ENCODE assay signal across 1 cellular context in the genomic region with DNA sequence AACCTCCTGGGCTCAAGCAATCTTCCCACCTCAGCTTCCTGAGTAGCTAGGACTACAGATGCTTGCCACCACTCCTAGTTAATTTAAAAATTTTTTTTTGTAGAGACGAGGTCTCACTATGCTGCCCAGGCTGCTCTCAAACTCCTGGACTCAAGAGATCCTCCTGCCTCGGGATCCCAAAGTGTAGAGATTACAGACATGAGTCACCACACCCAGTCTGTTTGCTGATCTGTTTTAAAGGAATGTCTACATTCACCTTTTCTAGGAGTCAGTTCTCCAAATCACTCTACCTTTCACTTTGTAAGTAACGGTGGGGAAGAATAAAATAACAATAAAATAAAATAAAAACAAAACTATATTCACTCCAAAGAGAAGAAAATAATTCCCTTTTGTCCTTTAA.
TF ChIP-seq lines count a peak whose summit lies in the region.

No MANE protein-coding gene starts in this region.

TF ChIP-seq in GM12878, 131 proteins besides CTCF, POLR2A, EP300 and RAD21 (continued from another document):
- TF ChIP-seq, protein P1, sequence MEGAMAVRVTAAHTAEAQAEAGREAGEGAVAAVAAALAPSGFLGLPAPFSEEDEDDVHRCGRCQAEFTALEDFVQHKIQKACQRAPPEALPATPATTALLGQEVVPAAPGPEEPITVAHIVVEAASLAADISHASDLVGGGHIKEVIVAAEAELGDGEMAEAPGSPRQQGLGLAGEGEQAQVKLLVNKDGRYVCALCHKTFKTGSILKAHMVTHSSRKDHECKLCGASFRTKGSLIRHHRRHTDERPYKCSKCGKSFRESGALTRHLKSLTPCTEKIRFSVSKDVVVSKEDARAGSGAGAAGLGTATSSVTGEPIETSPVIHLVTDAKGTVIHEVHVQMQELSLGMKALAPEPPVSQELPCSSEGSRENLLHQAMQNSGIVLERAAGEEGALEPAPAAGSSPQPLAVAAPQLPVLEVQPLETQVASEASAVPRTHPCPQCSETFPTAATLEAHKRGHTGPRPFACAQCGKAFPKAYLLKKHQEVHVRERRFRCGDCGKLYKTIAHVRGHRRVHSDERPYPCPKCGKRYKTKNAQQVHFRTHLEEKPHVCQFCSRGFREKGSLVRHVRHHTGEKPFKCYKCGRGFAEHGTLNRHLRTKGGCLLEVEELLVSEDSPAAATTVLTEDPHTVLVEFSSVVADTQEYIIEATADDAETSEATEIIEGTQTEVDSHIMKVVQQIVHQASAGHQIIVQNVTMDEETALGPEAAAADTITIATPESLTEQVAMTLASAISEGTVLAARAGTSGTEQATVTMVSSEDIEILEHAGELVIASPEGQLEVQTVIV (IDR thresholded peaks at IDR 0.05; ENCODE audit: borderline replicate concordance, partially characterized antibody): no peak
- TF ChIP-seq BHLHE40 (IDR thresholded peaks at IDR 0.05; ENCODE audit: borderline replicate concordance in 1 of 2, low read depth in 2 of 2, low read length in 1 of 2) (no peak), RFX5 (IDR thresholded peaks at IDR 0.05; ENCODE audit: low read depth, low read length) (no peak), TCF3 (IDR thresholded peaks at IDR 0.05; ENCODE audit: borderline replicate concordance, insufficient read depth, low read depth, low read length) (no peak)
